ENCODE assay signal across 8 cellular contexts in the genomic region with DNA sequence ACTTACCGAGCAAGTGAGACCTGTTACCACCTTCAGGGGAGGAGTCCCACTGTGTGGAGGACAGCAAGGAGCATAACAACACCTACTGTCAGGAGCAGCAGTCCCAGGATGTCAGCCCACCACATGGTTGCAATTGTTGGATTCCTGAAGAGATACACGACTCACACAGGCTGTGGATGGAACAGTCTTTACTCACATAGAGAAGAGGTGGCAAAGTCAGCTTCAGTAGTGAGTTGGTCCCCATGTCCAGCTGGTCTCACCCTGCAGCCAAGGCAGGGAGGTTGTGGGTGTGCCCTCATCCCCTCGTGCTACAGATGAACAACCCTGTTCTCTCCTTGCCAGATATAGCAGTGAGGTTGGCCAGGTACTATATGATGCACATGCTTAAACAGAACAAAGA.
DNase-seq lines count a peak whose midpoint lies in the region; ATAC-seq, FAIRE-seq and TF ChIP-seq lines count a peak whose summit lies in the region.
"Not testable (repeated sequence)": the region's sequence is repeated elsewhere in the genome, so short reads cannot be mapped to it uniquely, and the experiment has no call there.

No MANE protein-coding gene starts in this region.

- H3K18ac ChIP-seq in H1 (ENCODE audit: extremely low read depth, low read length) = not testable (repeated sequence)

- H3K9me1 ChIP-seq in keratinocyte (ENCODE audit: control insufficient read depth, extremely low read depth, insufficient read depth, low read length) = not testable (repeated sequence)

- H3K79me1 ChIP-seq in H1 (ENCODE audit: low read depth, low read length) = not testable (repeated sequence)

- not testable (repeated sequence) for H3K23me2 ChIP-seq in H1 (ENCODE audit: low read depth, low read length)

- peak; percentile 19; the same call in 2 of the 3 replicates for ATAC-seq in SK-N-SH treated with all-trans-retinoic acid at 6 μM for 48 hours
- ATAC-seq in stimulated activated naive CD8-positive, alpha-beta T cell treated with anti-CD3 and anti-CD28 coated beads, Interleukin-15, Interleukin-2, amounts not matched to agents 100 U/mL and 50 U/mL, for 24 hours = peak; percentile 43

- dilution Hi-C loops in keratinocyte (cut with MboI; ENCODE audit: extremely low pct_ligation_motif_present, low sequenced_read_pairs) = not testable (repeated sequence)

- TF ChIP-seq POLR2A in H1 (IDR thresholded peaks at IDR 0.05; ENCODE audit: control extremely low read depth in 1 of 2, low read depth in 2 of 2, low read length in 2 of 2) = not testable (repeated sequence)

- not testable (repeated sequence) for H2BK5ac ChIP-seq in H1 (ENCODE audit: low read depth, low read length)

- not testable (repeated sequence) for H3K4me2 ChIP-seq in H1 (ENCODE audit: insufficient read depth in 1 of 2, low read depth in 2 of 2, low read length in 2 of 2); keratinocyte (ENCODE audit: control insufficient read depth, extremely low read depth, insufficient read depth, low read depth, low read length)

- not testable (repeated sequence) for H2BK12ac ChIP-seq in H1 (ENCODE audit: low read depth, low read length)

- peak overlapping the region; percentile 75; the same call in 1 of the 2 replicates for H2AK5ac ChIP-seq in H1 (ENCODE audit: low read depth, low read length)

- peak overlapping the region; percentile 80; the same call in 1 of the 2 replicates for H2BK20ac ChIP-seq in H1 (ENCODE audit: low read length)

- POLR2A ChIA-PET in H1 (lab: Charles Lee; ENCODE audit: partially characterized antibody) = not testable (repeated sequence)

- H4K5ac ChIP-seq in H1 (ENCODE audit: insufficient read length, low read depth, low read length) = not testable (repeated sequence)

- not testable (repeated sequence) for H3K27ac ChIP-seq in H1 (ENCODE audit: low read depth, low read length); keratinocyte (ENCODE audit: control insufficient read depth, insufficient read depth, low read length)

- not testable (repeated sequence) for FAIRE-seq in H1 (lab: Jason Lieb, UNC)
- peak; percentile 75 for FAIRE-seq in keratinocyte (lab: Jason Lieb, UNC)

- H2BK15ac ChIP-seq in H1 (ENCODE audit: low read length) = not testable (repeated sequence)

- H4K91ac ChIP-seq in H1 (replicated peaks; ENCODE audit: insufficient read length, low read length) = not testable (repeated sequence)

- not testable (repeated sequence) for H4K20me1 ChIP-seq in H1 (replicated peaks in 1 of 2; ENCODE audit: control insufficient read depth in 1 of 2, insufficient read depth in 2 of 2, low read length in 2 of 2); keratinocyte (ENCODE audit: control insufficient read depth, extremely low read depth, insufficient read depth, low read length)

- not testable (repeated sequence) for H3K9ac ChIP-seq in H1 (replicated peaks in 1 of 4; ENCODE audit: extremely low read depth in 1 of 4, low read depth in 3 of 4, low read length in 3 of 4); keratinocyte (ENCODE audit: control insufficient read depth, extremely low read depth, insufficient read depth, low read length)

- H3K4me3 ChIP-seq in H1 (ENCODE audit: extremely low read depth in 1 of 4, insufficient read depth in 2 of 4, low read depth in 3 of 4, low read length in 4 of 4); foreskin fibroblast (ENCODE audit: low read depth in 1 of 2, low read length in 2 of 2); keratinocyte (ENCODE audit: control insufficient read depth in 2 of 3, extremely low read depth in 1 of 3, insufficient read depth in 2 of 3, low read depth in 1 of 3, low read length in 3 of 3): not testable (repeated sequence)

- H3K79me2 ChIP-seq in H1 (ENCODE audit: control insufficient read depth in 1 of 2, insufficient read depth in 2 of 2, low read length in 2 of 2); keratinocyte (ENCODE audit: control insufficient read depth, insufficient read depth, low read length): not testable (repeated sequence)

- 77% methylated on average over 3 of the region's 3 CpGs; no CpG with 5 or more reads in 1 of the 2 experiments for WGBS in H1 (ENCODE audit: extremely low coverage in 1 of 2, insufficient coverage in 1 of 2, insufficient read length in 1 of 2, insufficient replicate concordance in 2 of 2, low coverage in 1 of 2, low lambda C conversion rate in 2 of 2, missing lambda C conversion rate in 1 of 2), 2 experiments

- not testable (repeated sequence) for H3K27me3 ChIP-seq in H1 (replicated peaks in 1 of 4; ENCODE audit: control insufficient read depth in 3 of 4, extremely low read depth in 1 of 4, insufficient read depth in 3 of 4, low read length in 3 of 4); keratinocyte (ENCODE audit: control insufficient read depth, extremely low read depth, insufficient read depth, low read length)

- not testable (repeated sequence) for H2BK120ac ChIP-seq in H1 (replicated peaks; ENCODE audit: low read depth, low read length)

- not testable (repeated sequence) for H3K9me3 ChIP-seq in H1 (ENCODE audit: insufficient read depth in 2 of 2, low read depth in 1 of 2, low read length in 1 of 2); keratinocyte (ENCODE audit: control insufficient read depth, low read depth, low read length)

- H3K56ac ChIP-seq in H1 (replicated peaks; ENCODE audit: insufficient read length, low read depth, low read length) = not testable (repeated sequence)

- not testable (repeated sequence) for H2AFZ ChIP-seq in H1 (ENCODE audit: low read length); keratinocyte (ENCODE audit: control insufficient read depth, low read length)

- H3K36me3 ChIP-seq in H1 (ENCODE audit: control insufficient read depth in 2 of 4, insufficient read depth in 4 of 4, low read length in 3 of 4); keratinocyte (ENCODE audit: control insufficient read depth in 2 of 2, extremely low read depth in 1 of 2, insufficient read depth in 2 of 2, low read length in 2 of 2): not testable (repeated sequence)

- not testable (repeated sequence) for H3K4ac ChIP-seq in H1 (replicated peaks; ENCODE audit: insufficient read length, low read depth, low read length)

- H3K23ac ChIP-seq in H1 (ENCODE audit: insufficient read length) = not testable (repeated sequence)

- H3K4me1 ChIP-seq in H1 (replicated peaks in 1 of 4; ENCODE audit: control insufficient read depth in 3 of 4, insufficient read depth in 4 of 4, low read length in 3 of 4); keratinocyte (ENCODE audit: control insufficient read depth, extremely low read depth, insufficient read depth, low read length): not testable (repeated sequence)

- H3K14ac ChIP-seq in H1 (ENCODE audit: insufficient read length) = not testable (repeated sequence)

- TF ChIP-seq EP300 in H1 (IDR thresholded peaks at IDR 0.05; ENCODE audit: borderline replicate concordance in 1 of 2, low read depth in 2 of 2, low read length in 2 of 2) = not testable (repeated sequence)

- DNase-seq in EH (ENCODE audit: low read depth) (peak; percentile 50), HCEC 1CT (peak; percentile 38), LHCN-M2 (ENCODE audit: low read depth) (peak; percentile 10), foreskin fibroblast (peak; percentile 19 to 49)
- not testable (repeated sequence) for DNase-seq in H1 (ENCODE audit: low read depth in 1 of 2, low spot score in 2 of 2); keratinocyte (ENCODE audit: low read depth, low spot score); stimulated activated naive CD8-positive, alpha-beta T cell treated with anti-CD3 and anti-CD28 coated beads, Interleukin-15, Interleukin-2, amounts not matched to agents 100 U/mL and 50 U/mL, for 24 hours

- not testable (repeated sequence) for TF ChIP-seq CTCF in H1 (IDR thresholded peaks at IDR 0.05; ENCODE audit: control extremely low read depth in 1 of 3, insufficient read depth in 1 of 3, low read depth in 1 of 3, low read length in 3 of 3); foreskin fibroblast (IDR thresholded peaks at IDR 0.05; ENCODE audit: low read depth, low read length); keratinocyte (optimal IDR thresholded peaks at IDR 0.05 in 1 of 3, IDR thresholded peaks at IDR 0.05 in 1 of 3, conservative IDR thresholded peaks at IDR 0.05 in 1 of 3; ENCODE audit: extremely low read depth in 1 of 3, insufficient read depth in 2 of 3, low read length in 3 of 3)

- not testable (repeated sequence) for TF ChIP-seq RAD21 in H1 (IDR thresholded peaks at IDR 0.05 in 1 of 2, conservative IDR thresholded peaks at IDR 0.05 in 1 of 2; ENCODE audit: low read depth in 2 of 2, low read length in 2 of 2)

- CTCF ChIA-PET in H1 (lab: Charles Lee; ENCODE audit: partially characterized antibody) = not testable (repeated sequence)

- H4K8ac ChIP-seq in H1 (ENCODE audit: extremely low read depth, insufficient read depth, low read length) = not testable (repeated sequence)
